ENCODE assay signal across 17 cellular contexts in genomic region chr6:1461207-1461606, GRCh38.
DNase-seq lines count a peak whose midpoint lies in the region; ATAC-seq, FAIRE-seq and TF ChIP-seq lines count a peak whose summit lies in the region.
"Had no signal": no experiment of that assay in that cellular context is flagged by ENCODE, and none has a peak within 500 bp of the region (broad histone marks: within the 10 kb centered on the region; RNA-seq: fewer than 3 reads in every experiment).

No MANE protein-coding gene starts in this region.

- intact Hi-C loops in upper lobe of right lung (cut with DNase I), result no loop called here

- no peak overlapping the region for H2AFZ ChIP-seq in GM23248

- peak; percentile 60 for ATAC-seq in upper lobe of right lung
- ATAC-seq: esophagus mucosa had no signal

- H3K9me2 ChIP-seq in GM23248 (ENCODE audit: insufficient read depth), result no peaks in the 10 kb centered on the region

- H4K20me1 ChIP-seq in GM23248 (ENCODE audit: insufficient read depth), result no peaks in the 10 kb centered on the region

- TF ChIP-seq CTCF in upper lobe of right lung (IDR thresholded peaks at IDR 0.05), result no peak
- no peak for TF ChIP-seq CTCF in foreskin fibroblast (IDR thresholded peaks at IDR 0.05; ENCODE audit: low read depth, low read length)

- FAIRE-seq in RCC 7860 (lab: Jason Lieb, UNC), result peak; percentile 81
- FAIRE-seq: colon had no signal

- H3K9me3 ChIP-seq in GM23248 (ENCODE audit: low read depth) (no peaks in the 10 kb centered on the region), upper lobe of right lung (no peaks in the 10 kb centered on the region)
- H3K9me3 ChIP-seq: thyroid gland had no signal

- in situ Hi-C loops in GM23248 (cut with MboI), result no loop called here

- peaks cover 24% of the 10 kb centered on the region for H3F3A ChIP-seq in GM23248 (ENCODE audit: insufficient read depth)

- DNase-seq in GM23248 (peak; percentile 80), RCC 7860 (ENCODE audit: low spot score) (peak; percentile 69), epithelial cell of prostate (ENCODE audit: low read depth, low spot score) (no peak), upper lobe of right lung (no peak), T-helper 1 cell (no peak), foreskin fibroblast (no peak)
- no peak for DNase-seq in activated T-cell treated with anti-CD3 and anti-CD28 coated beads, Interleukin-2, amount 50 U/mL, for 48 hours
- DNase-seq: activated CD4-positive, alpha-beta T cell treated with anti-CD3 and anti-CD28 coated beads for 4 hours; activated naive CD8-positive, alpha-beta T cell treated with anti-CD3 and anti-CD28 coated beads, Interleukin-2, amount 10 ng/mL, durations not matched to agents 7 days and 5 days; GF-D8; KBM-7; NCI-H1436 treated with DMSO at 0.1 percent for 48 hours; nephron progenitor cell; RPMI8226; thyroid gland had no signal

- no peaks in the 10 kb centered on the region for H3K36me3 ChIP-seq in GM23248 (ENCODE audit: low read depth)
- no peaks in the 10 kb centered on the region for H3K36me3 ChIP-seq in upper lobe of right lung
- H3K36me3 ChIP-seq: thyroid gland had no signal

- H3K27me3 ChIP-seq in GM23248 (replicated peaks; ENCODE audit: insufficient read depth) (no peaks in the 10 kb centered on the region), upper lobe of right lung (no peaks in the 10 kb centered on the region)
- H3K27me3 ChIP-seq: thyroid gland had no signal

- no peaks in the 10 kb centered on the region for H3K79me2 ChIP-seq in GM23248 (ENCODE audit: insufficient read depth)

- H3K4me3 ChIP-seq in GM23248, result no peak overlapping the region
- no peak overlapping the region for H3K4me3 ChIP-seq in upper lobe of right lung
- no peak overlapping the region for H3K4me3 ChIP-seq in foreskin fibroblast (ENCODE audit: low read depth in 1 of 2, low read length in 2 of 2)
- H3K4me3 ChIP-seq: thyroid gland had no signal

- peaks cover 15% of the 10 kb centered on the region for H3K4me1 ChIP-seq in GM23248 (ENCODE audit: insufficient read depth)
- no peaks in the 10 kb centered on the region for H3K4me1 ChIP-seq in upper lobe of right lung

- H3K4me2 ChIP-seq in GM23248 (ENCODE audit: unreplicated experiment), result peak overlapping the region; percentile 28

- H3K27ac ChIP-seq in GM23248 (peak overlapping the region; percentile 20; the same call in 1 of the 2 replicates), epithelial cell of prostate (peak overlapping the region; percentile 20), upper lobe of right lung (peak overlapping the region; percentile 8)
- H3K27ac ChIP-seq: thyroid gland had no signal

- WGBS in GM23248 (ENCODE audit: low coverage in 1 of 2, low lambda C conversion rate in 2 of 2, missing lambda C conversion rate in 2 of 2), 2 experiments, result 0 to 7% methylated on average over 2 of the region's 2 CpGs

- H3K9ac ChIP-seq in GM23248, result no peak overlapping the region

Comparison
In these comparisons a context has a peak if more than half of its experiments do, and no peak if none do; other contexts are left out.
1. DNase-seq: peak in GM23248 (single experiment) and RCC 7860 (single experiment); none in epithelial cell of prostate (single experiment), upper lobe of right lung (single experiment), T-helper 1 cell (0 of 5), foreskin fibroblast (0 of 2) and activated T-cell treated with anti-CD3 and anti-CD28 coated beads, Interleukin-2, amount 50 U/mL, for 48 hours (0 of 2).
2. Peak in every context shown above with its lines, with median percentiles within 50 percentile points of each other: H3K27ac ChIP-seq.